ENCODE assay signal across 36 cellular contexts in genomic region chr2:70583091-70583490, GRCh38. TPM values are rescaled to one million over a fixed set of nuclear protein-coding genes. Genes with fewer than 3 reads are reported as not detected.
"Had no signal": no experiment of that assay in that cellular context is flagged by ENCODE, and none has a peak within 500 bp of the region (broad histone marks: within the 10 kb centered on the region; RNA-seq: fewer than 3 reads in every experiment).

No MANE protein-coding gene starts in this region.

- H3K9me3 Mint-ChIP-seq: activated naive CD4-positive, alpha-beta T cell treated with anti-CD3 and anti-CD28 coated beads for 36 hours; activated naive CD4-positive, alpha-beta T cell treated with anti-CD3 and anti-CD28 coated beads, Interleukin-2, amount 10 ng/mL, durations not matched to agents 7 days and 5 days; activated naive CD4-positive, alpha-beta T cell treated with anti-CD3 and anti-CD28 coated beads, Interleukin-2, amount 50 U/mL, for 24 hours; activated naive CD4-positive, alpha-beta T cell treated with anti-CD3 and anti-CD28 coated beads, Interleukin-2, amount 50 U/mL, for 72 hours; activated naive CD8-positive, alpha-beta T cell treated with anti-CD3 and anti-CD28 coated beads for 36 hours; activated naive CD8-positive, alpha-beta T cell treated with anti-CD3 and anti-CD28 coated beads, Interleukin-2, amount 10 ng/mL, durations not matched to agents 7 days and 5 days; activated naive CD8-positive, alpha-beta T cell treated with anti-CD3 and anti-CD28 coated beads, Interleukin-2, amount 50 U/mL, for 24 hours; activated T-cell treated with anti-CD3 and anti-CD28 coated beads, Interleukin-2, amount 50 U/mL, for 24 hours; activated T-cell treated with anti-CD3 and anti-CD28 coated beads, Interleukin-2, amount 50 U/mL, for 4 hours; activated T-cell treated with anti-CD3 and anti-CD28 coated beads, Interleukin-2, amount 50 U/mL, for 72 hours; activated T-helper 1 cell treated with anti-CD3 and anti-CD28 coated beads, Interleukin-12 subunit alpha, Interleukin-12 subunit beta, Interleukin-2, Interleukin-4 antibody, amounts not matched to agents 30 ng/mL and 10 ng/mL and 1 ng/mL, durations not matched to agents 14 hours and 24 hours and 36 hours; activated T-helper 17 cell treated with anti-CD3 and anti-CD28 coated beads, Interleukin-2, amount 50 U/mL, for 72 hours; activated T-helper 2 cell treated with anti-CD3 and anti-CD28 coated beads, Interferon-gamma antibody, Interleukin-2, Interleukin-4, amounts not matched to agents 10 μg/mL and 5 μg/mL and 100 μg/mL, durations not matched to agents 14 hours and 24 hours and 36 hours; brain; central memory CD8-positive, alpha-beta T cell had no signal

- ATAC-seq: activated naive CD4-positive, alpha-beta T cell treated with anti-CD3 and anti-CD28 coated beads, Interleukin-2, amount 50 U/mL, for 72 hours; activated naive CD8-positive, alpha-beta T cell treated with anti-CD3 and anti-CD28 coated beads, Interleukin-2, amount 50 U/mL, for 24 hours; activated T-cell treated with anti-CD3 and anti-CD28 coated beads, Interleukin-2, amount 50 U/mL, for 4 hours; activated T-cell treated with anti-CD3 and anti-CD28 coated beads, Interleukin-2, amount 50 U/mL, for 72 hours; activated T-helper 17 cell treated with anti-CD3 and anti-CD28 coated beads, Interleukin-2, amount 50 U/mL, for 72 hours; body of pancreas had no signal

- H3K4me3 ChIP-seq: adrenal gland, ascending aorta, body of pancreas, breast epithelium, cardiac muscle cell had no signal

- H3K27ac Mint-ChIP-seq: activated naive CD4-positive, alpha-beta T cell treated with anti-CD3 and anti-CD28 coated beads for 36 hours; activated naive CD4-positive, alpha-beta T cell treated with anti-CD3 and anti-CD28 coated beads, Interleukin-2, amount 10 ng/mL, durations not matched to agents 7 days and 5 days; activated naive CD4-positive, alpha-beta T cell treated with anti-CD3 and anti-CD28 coated beads, Interleukin-2, amount 50 U/mL, for 24 hours; activated naive CD4-positive, alpha-beta T cell treated with anti-CD3 and anti-CD28 coated beads, Interleukin-2, amount 50 U/mL, for 72 hours; activated naive CD8-positive, alpha-beta T cell; activated naive CD8-positive, alpha-beta T cell treated with anti-CD3 and anti-CD28 coated beads for 36 hours; activated naive CD8-positive, alpha-beta T cell treated with anti-CD3 and anti-CD28 coated beads, Interleukin-2, amount 10 ng/mL, durations not matched to agents 7 days and 5 days; activated naive CD8-positive, alpha-beta T cell treated with anti-CD3 and anti-CD28 coated beads, Interleukin-2, amount 50 U/mL, for 24 hours; activated T-cell treated with anti-CD3 and anti-CD28 coated beads, Interleukin-2, amount 50 U/mL, for 24 hours; activated T-cell treated with anti-CD3 and anti-CD28 coated beads, Interleukin-2, amount 50 U/mL, for 72 hours; activated T-helper 1 cell treated with anti-CD3 and anti-CD28 coated beads, Interleukin-12 subunit alpha, Interleukin-12 subunit beta, Interleukin-2, Interleukin-4 antibody, amounts not matched to agents 30 ng/mL and 10 ng/mL and 1 ng/mL, durations not matched to agents 14 hours and 24 hours and 36 hours; activated T-helper 17 cell treated with anti-CD3 and anti-CD28 coated beads, Interleukin-2, amount 50 U/mL, for 72 hours; activated T-helper 2 cell treated with anti-CD3 and anti-CD28 coated beads, Interferon-gamma antibody, Interleukin-2, Interleukin-4, amounts not matched to agents 10 μg/mL and 5 μg/mL and 100 μg/mL, durations not matched to agents 14 hours and 24 hours and 36 hours; brain had no signal

- H3K4me1 Mint-ChIP-seq: activated naive CD4-positive, alpha-beta T cell treated with anti-CD3 and anti-CD28 coated beads, Interleukin-2, amount 10 ng/mL, durations not matched to agents 7 days and 5 days; activated naive CD4-positive, alpha-beta T cell treated with anti-CD3 and anti-CD28 coated beads, Interleukin-2, amount 50 U/mL, for 24 hours; activated naive CD8-positive, alpha-beta T cell treated with anti-CD3 and anti-CD28 coated beads, Interleukin-2, amount 10 ng/mL, durations not matched to agents 7 days and 5 days; activated naive CD8-positive, alpha-beta T cell treated with anti-CD3 and anti-CD28 coated beads, Interleukin-2, amount 50 U/mL, for 24 hours; activated T-helper 17 cell treated with anti-CD3 and anti-CD28 coated beads, Interleukin-2, amount 50 U/mL, for 72 hours; brain had no signal

- H3K9me3 ChIP-seq: adrenal gland, ascending aorta, body of pancreas, breast epithelium had no signal

- H3K27me3 ChIP-seq: adrenal gland, ascending aorta, body of pancreas, brain microvascular endothelial cell, breast epithelium, cardiac muscle cell had no signal

- H3K27ac ChIP-seq: adrenal gland, ascending aorta, body of pancreas, brain microvascular endothelial cell, breast epithelium, cardiac muscle cell had no signal

- DNase-seq: activated effector memory CD4-positive, alpha-beta T cell treated with anti-CD3 and anti-CD28 coated beads, Interleukin-2, amount 50 U/mL, for 16 hours; activated effector memory CD4-positive, alpha-beta T cell treated with Interleukin-2 at 50 U/mL for 16 hours; activated gamma-delta T cell; activated gamma-delta T cell treated with Interleukin-2 at 50 U/mL for 16 hours; activated naive CD4-positive, alpha-beta T cell; activated naive CD4-positive, alpha-beta T cell treated with anti-CD3 and anti-CD28 coated beads for 36 hours; activated naive CD4-positive, alpha-beta T cell treated with anti-CD3 and anti-CD28 coated beads, Interleukin-2, amount 10 ng/mL, durations not matched to agents 7 days and 5 days; activated naive CD4-positive, alpha-beta T cell treated with anti-CD3 and anti-CD28 coated beads, Interleukin-2, amount 50 U/mL, for 16 hours; activated naive CD8-positive, alpha-beta T cell treated with anti-CD3 and anti-CD28 coated beads for 36 hours; activated naive CD8-positive, alpha-beta T cell treated with anti-CD3 and anti-CD28 coated beads, Interleukin-2, amount 10 ng/mL, durations not matched to agents 7 days and 5 days; activated naive CD8-positive, alpha-beta T cell treated with anti-CD3 and anti-CD28 coated beads, Interleukin-2, amount 50 U/mL, for 24 hours; activated T-cell treated with anti-CD3 and anti-CD28 coated beads, Interleukin-2, amount 50 U/mL, for 24 hours; activated T-cell treated with anti-CD3 and anti-CD28 coated beads, Interleukin-2, amount 50 U/mL, for 4 hours; activated T-cell treated with anti-CD3 and anti-CD28 coated beads, Interleukin-2, amount 50 U/mL, for 48 hours; activated T-cell treated with anti-CD3 and anti-CD28 coated beads, Interleukin-2, amount 50 U/mL, for 72 hours; adrenal gland; amniotic stem cell; amygdala; anterior cingulate cortex; aorta; body of pancreas; brain microvascular endothelial cell; caudate nucleus; central memory CD4-positive, alpha-beta T cell; cerebellar nuclear complex had no signal

- H3K36me3 Mint-ChIP-seq: activated naive CD4-positive, alpha-beta T cell treated with anti-CD3 and anti-CD28 coated beads, Interleukin-2, amount 10 ng/mL, durations not matched to agents 7 days and 5 days; activated naive CD4-positive, alpha-beta T cell treated with anti-CD3 and anti-CD28 coated beads, Interleukin-2, amount 50 U/mL, for 24 hours; activated naive CD4-positive, alpha-beta T cell treated with anti-CD3 and anti-CD28 coated beads, Interleukin-2, amount 50 U/mL, for 72 hours; activated naive CD8-positive, alpha-beta T cell; activated naive CD8-positive, alpha-beta T cell treated with anti-CD3 and anti-CD28 coated beads for 36 hours; activated naive CD8-positive, alpha-beta T cell treated with anti-CD3 and anti-CD28 coated beads, Interleukin-2, amount 10 ng/mL, durations not matched to agents 7 days and 5 days; brain had no signal

- H3K4me1 ChIP-seq: adrenal gland, ascending aorta, body of pancreas, breast epithelium had no signal

- H3K36me3 ChIP-seq: adrenal gland, ascending aorta, brain microvascular endothelial cell, breast epithelium, cardiac muscle cell had no signal

- H3K27me3 Mint-ChIP-seq: activated naive CD4-positive, alpha-beta T cell treated with anti-CD3 and anti-CD28 coated beads, Interleukin-2, amount 50 U/mL, for 24 hours; activated naive CD8-positive, alpha-beta T cell treated with anti-CD3 and anti-CD28 coated beads, Interleukin-2, amount 50 U/mL, for 24 hours; activated T-cell treated with anti-CD3 and anti-CD28 coated beads, Interleukin-2, amount 50 U/mL, for 24 hours had no signal

- H3K4me3 Mint-ChIP-seq: activated naive CD4-positive, alpha-beta T cell treated with anti-CD3 and anti-CD28 coated beads for 36 hours; activated naive CD4-positive, alpha-beta T cell treated with anti-CD3 and anti-CD28 coated beads, Interleukin-2, amount 10 ng/mL, durations not matched to agents 7 days and 5 days; activated naive CD4-positive, alpha-beta T cell treated with anti-CD3 and anti-CD28 coated beads, Interleukin-2, amount 50 U/mL, for 24 hours; activated naive CD8-positive, alpha-beta T cell; activated naive CD8-positive, alpha-beta T cell treated with anti-CD3 and anti-CD28 coated beads for 36 hours; activated naive CD8-positive, alpha-beta T cell treated with anti-CD3 and anti-CD28 coated beads, Interleukin-2, amount 10 ng/mL, durations not matched to agents 7 days and 5 days; activated naive CD8-positive, alpha-beta T cell treated with anti-CD3 and anti-CD28 coated beads, Interleukin-2, amount 50 U/mL, for 24 hours; activated T-cell treated with anti-CD3 and anti-CD28 coated beads, Interleukin-2, amount 50 U/mL, for 24 hours; activated T-cell treated with anti-CD3 and anti-CD28 coated beads, Interleukin-2, amount 50 U/mL, for 4 hours; activated T-cell treated with anti-CD3 and anti-CD28 coated beads, Interleukin-2, amount 50 U/mL, for 72 hours; activated T-helper 1 cell treated with anti-CD3 and anti-CD28 coated beads, Interleukin-12 subunit alpha, Interleukin-12 subunit beta, Interleukin-2, Interleukin-4 antibody, amounts not matched to agents 30 ng/mL and 10 ng/mL and 1 ng/mL, durations not matched to agents 14 hours and 24 hours and 36 hours; activated T-helper 17 cell treated with anti-CD3 and anti-CD28 coated beads, Interleukin-2, amount 50 U/mL, for 72 hours; brain; central memory CD8-positive, alpha-beta T cell had no signal

RNA-seq across cellular contexts. Expression of gene TGFA, which starts 29.5 kb away (rescaled TPM):
- total RNA-seq: activated T-helper 1 cell treated with anti-CD3 and anti-CD28 coated beads, Interleukin-12 subunit alpha, Interleukin-12 subunit beta, Interleukin-2, Interleukin-4 antibody, amounts not matched to agents 30 ng/mL and 10 ng/mL and 1 ng/mL, durations not matched to agents 14 hours and 24 hours and 36 hours; activated T-helper 2 cell treated with anti-CD3 and anti-CD28 coated beads, Interferon-gamma antibody, Interleukin-2, Interleukin-4, amounts not matched to agents 10 μg/mL and 5 μg/mL and 100 μg/mL, durations not matched to agents 14 hours and 24 hours and 36 hours had no signal
